1 cellular context compared by ENCODE assay signal in the genomic region with DNA sequence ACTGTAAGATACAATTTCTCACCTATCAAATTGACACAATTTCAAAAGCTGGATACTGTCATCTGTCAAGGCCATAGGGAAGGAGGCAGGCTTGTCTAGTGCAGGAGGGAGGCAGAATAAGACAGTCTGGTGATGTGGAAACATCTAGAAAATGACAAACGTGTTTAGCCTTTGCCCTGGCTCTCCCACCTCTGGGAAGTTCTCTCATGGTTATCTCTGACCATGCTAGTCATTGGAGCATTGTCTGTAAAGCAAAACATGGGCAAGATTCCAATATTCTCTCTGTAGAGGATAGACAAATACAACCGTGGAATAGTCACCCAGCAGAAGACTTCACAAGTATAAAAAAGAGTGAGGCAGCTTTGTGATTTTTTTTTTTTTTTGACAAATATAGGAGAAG.
TF ChIP-seq lines count a peak whose summit lies in the region.

No MANE protein-coding gene starts in this region.

TF ChIP-seq in IMR-90, 13 proteins besides CTCF, POLR2A, EP300 and RAD21:
- TF ChIP-seq, protein P1, sequence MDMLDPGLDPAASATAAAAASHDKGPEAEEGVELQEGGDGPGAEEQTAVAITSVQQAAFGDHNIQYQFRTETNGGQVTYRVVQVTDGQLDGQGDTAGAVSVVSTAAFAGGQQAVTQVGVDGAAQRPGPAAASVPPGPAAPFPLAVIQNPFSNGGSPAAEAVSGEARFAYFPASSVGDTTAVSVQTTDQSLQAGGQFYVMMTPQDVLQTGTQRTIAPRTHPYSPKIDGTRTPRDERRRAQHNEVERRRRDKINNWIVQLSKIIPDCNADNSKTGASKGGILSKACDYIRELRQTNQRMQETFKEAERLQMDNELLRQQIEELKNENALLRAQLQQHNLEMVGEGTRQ (IDR thresholded peaks at IDR 0.05; ENCODE audit: low read depth, low read length): no peak
- TF ChIP-seq CHD1 (IDR thresholded peaks at IDR 0.05; ENCODE audit: low read depth, low read length) (no peak), MAZ (IDR thresholded peaks at IDR 0.05; ENCODE audit: borderline replicate concordance, low read depth, low read length) (no peak), MAFK (IDR thresholded peaks at IDR 0.05; ENCODE audit: low read depth, low read length) (no peak), MXI1 (IDR thresholded peaks at IDR 0.05; ENCODE audit: borderline replicate concordance, low read depth, low read length) (no peak), FOS (IDR thresholded peaks at IDR 0.05; ENCODE audit: low read depth, low read length) (no peak), NFE2L2 (IDR thresholded peaks at IDR 0.05; ENCODE audit: low read depth, low read length) (no peak), RCOR1 (IDR thresholded peaks at IDR 0.05; ENCODE audit: insufficient replicate concordance, low read length) (no peak), CEBPB (IDR thresholded peaks at IDR 0.05; ENCODE audit: low read depth, low read length) (no peak), BHLHE40 (IDR thresholded peaks at IDR 0.05; ENCODE audit: low read depth, low read length) (no peak), SMC3 (IDR thresholded peaks at IDR 0.05; ENCODE audit: low read depth, low read length) (no peak), RFX5 (IDR thresholded peaks at IDR 0.05; ENCODE audit: low read depth, low read length) (no peak)
- TF ChIP-seq, protein P2, sequence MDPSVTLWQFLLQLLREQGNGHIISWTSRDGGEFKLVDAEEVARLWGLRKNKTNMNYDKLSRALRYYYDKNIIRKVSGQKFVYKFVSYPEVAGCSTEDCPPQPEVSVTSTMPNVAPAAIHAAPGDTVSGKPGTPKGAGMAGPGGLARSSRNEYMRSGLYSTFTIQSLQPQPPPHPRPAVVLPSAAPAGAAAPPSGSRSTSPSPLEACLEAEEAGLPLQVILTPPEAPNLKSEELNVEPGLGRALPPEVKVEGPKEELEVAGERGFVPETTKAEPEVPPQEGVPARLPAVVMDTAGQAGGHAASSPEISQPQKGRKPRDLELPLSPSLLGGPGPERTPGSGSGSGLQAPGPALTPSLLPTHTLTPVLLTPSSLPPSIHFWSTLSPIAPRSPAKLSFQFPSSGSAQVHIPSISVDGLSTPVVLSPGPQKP (IDR thresholded peaks at IDR 0.05; ENCODE audit: borderline replicate concordance, low read depth, low read length): no peak
